Comparison of ENCODE assay signal across 15 cellular contexts in the genomic region with DNA sequence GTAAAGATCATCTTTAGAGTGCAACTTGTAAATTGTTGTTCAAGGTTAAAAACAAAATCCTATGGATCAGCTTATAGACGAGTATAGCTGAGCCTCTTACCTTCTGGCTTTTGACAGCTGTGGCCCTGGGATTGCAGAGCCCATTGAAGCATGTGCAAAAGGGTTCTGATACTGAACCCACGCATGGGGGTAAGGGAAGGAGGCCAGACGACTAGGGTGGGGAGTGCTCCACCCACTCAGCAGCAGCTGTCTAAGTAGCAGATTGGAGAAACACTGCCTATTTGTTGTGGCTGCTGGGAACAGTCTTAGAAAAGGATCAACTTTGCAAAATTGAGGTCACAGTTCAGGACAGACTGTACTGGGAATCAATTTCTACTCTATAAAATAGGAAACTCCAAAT. TPM values are rescaled to one million over a fixed set of nuclear protein-coding genes. Genes with fewer than 3 reads are reported as not detected.
DNase-seq lines count a peak whose midpoint lies in the region; ATAC-seq and TF ChIP-seq lines count a peak whose summit lies in the region.
"Had no signal": no experiment of that assay in that cellular context is flagged by ENCODE, and none has a peak within 500 bp of the region (broad histone marks: within the 10 kb centered on the region; RNA-seq: fewer than 3 reads in every experiment).

No MANE protein-coding gene starts in this region.

- H3K9me3 ChIP-seq in WERI-Rb-1 (ENCODE audit: severe bottlenecking) (no peaks in the 10 kb centered on the region), smooth muscle cell (replicated peaks; ENCODE audit: low read depth) (no peaks in the 10 kb centered on the region)
- H3K9me3 ChIP-seq: right lobe of liver had no signal

- DNase-seq in WERI-Rb-1 (peak; percentile 90), smooth muscle cell (lab: John Stamatoyannopoulos, UW; ENCODE audit: unreplicated experiment) (no peak), NCI-H526 treated with DMSO at 0.1 percent for 48 hours (lab: John Stamatoyannopoulos, UW) (no peak)
- no peak for DNase-seq in activated CD4-positive, alpha-beta T cell treated with anti-CD3 and anti-CD28 coated beads, Interleukin-2, amount 50 U/mL, for 48 hours
- DNase-seq: activated CD8-positive, alpha-beta memory T cell treated with anti-CD3 and anti-CD28 coated beads, Interleukin-2, amount 10 ng/mL, durations not matched to agents 7 days and 5 days; activated naive CD4-positive, alpha-beta T cell treated with anti-CD3 and anti-CD28 coated beads for 36 hours; natural killer cell; NCI-H1092 treated with DMSO at 0.1 percent for 48 hours; NCI-H748 treated with DMSO at 0.1 percent for 48 hours; right lobe of liver; SHP77 treated with DMSO at 0.1 percent for 48 hours had no signal

- ATAC-seq in GM18868 (IDR thresholded peaks at IDR 0.05; ENCODE audit: unreplicated experiment) (peak; percentile 55), HG02763 (IDR thresholded peaks at IDR 0.05; ENCODE audit: unreplicated experiment) (peak; percentile 69), HG03175 (IDR thresholded peaks at IDR 0.05; ENCODE audit: unreplicated experiment) (no peak)
- ATAC-seq: activated CD8-positive, alpha-beta memory T cell treated with anti-CD3 and anti-CD28 coated beads, Interleukin-2, amount 10 ng/mL, durations not matched to agents 7 days and 5 days; HepG2; natural killer cell had no signal

- peak overlapping the region; percentile 53 for H3K27ac ChIP-seq in WERI-Rb-1
- H3K27ac ChIP-seq in smooth muscle cell (ENCODE audit: low read depth): no peak overlapping the region
- H3K27ac ChIP-seq: right lobe of liver had no signal

- H3K4me1 ChIP-seq in smooth muscle cell (ENCODE audit: low read depth): no peaks in the 10 kb centered on the region
- H3K4me1 ChIP-seq: right lobe of liver had no signal

- H3K4me2 ChIP-seq in smooth muscle cell: peak overlapping the region; percentile 10

- no peaks in the 10 kb centered on the region for H3K79me2 ChIP-seq in smooth muscle cell (ENCODE audit: low read depth)

- no peaks in the 10 kb centered on the region for H3F3A ChIP-seq in smooth muscle cell (ENCODE audit: low read depth)

- no peaks in the 10 kb centered on the region for H3K36me3 ChIP-seq in WERI-Rb-1
- H3K36me3 ChIP-seq in smooth muscle cell (ENCODE audit: low read depth): no peaks in the 10 kb centered on the region
- H3K36me3 ChIP-seq: right lobe of liver had no signal

- TF ChIP-seq CTCF in WERI-Rb-1 (IDR thresholded peaks at IDR 0.05; ENCODE audit: low read depth, low read length): no peak
- no peak for TF ChIP-seq CTCF in smooth muscle cell (IDR thresholded peaks at IDR 0.05; ENCODE audit: borderline replicate concordance, insufficient read depth, poor library complexity, severe bottlenecking)

- H3K4me3 ChIP-seq in WERI-Rb-1 (ENCODE audit: low read depth, low read length) (no peak overlapping the region), smooth muscle cell (no peak overlapping the region)
- H3K4me3 ChIP-seq: right lobe of liver had no signal

- H2AFZ ChIP-seq in smooth muscle cell (ENCODE audit: low read depth): no peak overlapping the region

- WGBS in smooth muscle cell (ENCODE audit: low lambda C conversion rate): 30% methylated on average over 3 of the region's 3 CpGs

- no peak overlapping the region for H3K9ac ChIP-seq in smooth muscle cell (ENCODE audit: low read depth)

- no peaks in the 10 kb centered on the region for H3K27me3 ChIP-seq in WERI-Rb-1 (ENCODE audit: insufficient read depth, low read depth, severe bottlenecking)
- H3K27me3 ChIP-seq in smooth muscle cell (ENCODE audit: low read depth): no peaks in the 10 kb centered on the region
- H3K27me3 ChIP-seq: right lobe of liver had no signal

- H4K20me1 ChIP-seq in smooth muscle cell (ENCODE audit: low read depth): no peaks in the 10 kb centered on the region

RNA-seq across cellular contexts. Expression of a gene that starts 16.1 kb away (rescaled TPM):
- total RNA-seq in smooth muscle cell: 0.81 and 0.85 TPM in 2 replicates
- polyA plus RNA-seq in smooth muscle cell: 2.0 and 3.1 TPM in 2 replicates

RNA-seq across cellular contexts. Expression of a gene that starts 42.5 kb away (rescaled TPM):
- total RNA-seq in smooth muscle cell: 4.9 and 16.2 TPM in 2 replicates
- polyA plus RNA-seq in smooth muscle cell: 8.2 and 8.8 TPM in 2 replicates
